8 cellular contexts compared by ENCODE assay signal in genomic region chr15:96338772-96339661, GRCh38. TPM values are rescaled to one million over a fixed set of nuclear protein-coding genes. Genes with fewer than 3 reads are reported as not detected.
DNase-seq lines count a peak whose midpoint lies in the region; ATAC-seq and TF ChIP-seq lines count a peak whose summit lies in the region.

No MANE protein-coding gene starts in this region.

- no peaks in the 10 kb centered on the region for H3K9me3 ChIP-seq in HUES64 (ENCODE audit: insufficient read depth, low read depth, low read length)
- no peaks in the 10 kb centered on the region for H3K9me3 ChIP-seq in colonic mucosa
- H3K9me3 ChIP-seq in mucosa of rectum (ENCODE audit: control insufficient read depth in 2 of 2, low read length in 2 of 2), result no peaks in the 10 kb centered on the region

- no peak for TF ChIP-seq CTCF in colonic mucosa (IDR thresholded peaks at IDR 0.05)

- H3K9ac ChIP-seq in HUES64 (ENCODE audit: low read depth, low read length) (no peak overlapping the region), colonic mucosa (ENCODE audit: low read depth in 2 of 2, low read length in 2 of 2) (peak overlapping the region; percentile 78 to 83), mucosa of rectum (ENCODE audit: low read depth in 1 of 2, low read length in 2 of 2) (peak overlapping the region; percentile 60 to 89)

- H3K36me3 ChIP-seq in HUES64 (ENCODE audit: insufficient read depth, low read length) (no peaks in the 10 kb centered on the region; the same call in 1 of the 2 replicates), colonic mucosa (no peaks in the 10 kb centered on the region), mucosa of rectum (ENCODE audit: control insufficient read depth in 2 of 2, insufficient read depth in 2 of 2, low read length in 2 of 2) (peaks cover 4 to 9% of the 10 kb centered on the region in 2 donors)

- DNase-seq in 8988T (peak; percentile 11), colonic mucosa (peak; percentile 37), islet precursor cell (no peak), iPS-NIHi11 (ENCODE audit: low spot score) (no peak), midbrain (lab: John Stamatoyannopoulos, UW) (no peak)

- H3K4me3 ChIP-seq in HUES64 (ENCODE audit: low read length) (peak overlapping the region; percentile 65; the same call in 1 of the 2 replicates), colonic mucosa (peak overlapping the region; percentile 45), mucosa of rectum (ENCODE audit: low read length in 2 of 2) (peak overlapping the region; percentile 68 to 94)

- H3K27me3 ChIP-seq in HUES64 (ENCODE audit: insufficient read depth, low read length) (peaks cover 93% of the 10 kb centered on the region), colonic mucosa (no peaks in the 10 kb centered on the region), mucosa of rectum (ENCODE audit: control insufficient read depth in 2 of 2, insufficient read depth in 2 of 2, low read length in 2 of 2) (no peaks in the 10 kb centered on the region)

- 5% methylated on average over 7 of the region's 7 CpGs for WGBS in HUES64

- no peak for ATAC-seq in GM18520 (IDR thresholded peaks at IDR 0.05; ENCODE audit: unreplicated experiment)

- no peak overlapping the region for H3K27ac ChIP-seq in HUES64 (ENCODE audit: low read depth, low read length)
- peak overlapping the region; percentile 84 for H3K27ac ChIP-seq in colonic mucosa
- H3K27ac ChIP-seq in mucosa of rectum (ENCODE audit: low read depth in 2 of 2, low read length in 2 of 2), result peak overlapping the region; percentile 63 to 89

- intact Hi-C loops in colonic mucosa (cut with DNase I), result no loop called here

- peaks cover 81% of the 10 kb centered on the region for H3K4me1 ChIP-seq in HUES64 (ENCODE audit: insufficient read depth, low read length)
- peaks cover 11% of the 10 kb centered on the region for H3K4me1 ChIP-seq in colonic mucosa
- peaks cover 6 to 40% of the 10 kb centered on the region in 2 donors for H3K4me1 ChIP-seq in mucosa of rectum (ENCODE audit: control insufficient read depth in 2 of 2, insufficient read depth in 2 of 2, low read length in 2 of 2)

RNA-seq across cellular contexts. Expression of gene NR2F2, which starts 8.5 kb away (rescaled TPM):
- polyA plus RNA-seq in HUES64 (2013, experiment 1 of 2), result 5.0 TPM
- polyA plus RNA-seq in HUES64 (2013, experiment 2 of 2), result 8.1 TPM
- 10 to 100 TPM; 25.7 to 35.0 TPM for total RNA-seq in colonic mucosa

Comparison
In these comparisons a context has a peak if more than half of its experiments do, and no peak if none do; other contexts are left out.
1. DNase-seq: peak in 8988T (single experiment) and colonic mucosa (single experiment); none in islet precursor cell (single experiment), iPS-NIHi11 (single experiment) and midbrain (single experiment).
2. Peak in every context shown above with its lines, with median percentiles within 50 percentile points of each other: H3K4me3 ChIP-seq.